16 cellular contexts compared by ENCODE assay signal in genomic region chr1:246682231-246682895, GRCh38. TPM values are rescaled to one million over a fixed set of nuclear protein-coding genes. Genes with fewer than 3 reads are reported as not detected.
DNase-seq lines count a peak whose midpoint lies in the region; ATAC-seq and TF ChIP-seq lines count a peak whose summit lies in the region.
"Had no signal": no experiment of that assay in that cellular context is flagged by ENCODE, and none has a peak within 500 bp of the region (broad histone marks: within the 10 kb centered on the region; RNA-seq: fewer than 3 reads in every experiment).

No MANE protein-coding gene starts in this region.

- in situ Hi-C loops in gastrocnemius medialis (cut with MboI; ENCODE audit: low sequenced_read_pairs in 4 of 4), result no loop called here

- TF ChIP-seq CTCF in GM23338 (conservative IDR thresholded peaks at IDR 0.05; ENCODE audit: low read depth in 2 of 2) (no peak), fibroblast of lung (conservative IDR thresholded peaks at IDR 0.05 in 1 of 2, IDR thresholded peaks at IDR 0.05 in 1 of 2; ENCODE audit: low read depth in 1 of 2, low read length in 2 of 2) (no peak), gastrocnemius medialis (IDR thresholded peaks at IDR 0.05 in 4 of 5, conservative IDR thresholded peaks at IDR 0.05 in 1 of 5) (no peak), endothelial cell (IDR thresholded peaks at IDR 0.05; ENCODE audit: unreplicated experiment) (no peak)

- H3K27me3 ChIP-seq in GM23338 (ENCODE audit: insufficient read depth) (no peaks in the 10 kb centered on the region), fibroblast of lung (ENCODE audit: control insufficient read depth, insufficient read depth, low read length) (no peaks in the 10 kb centered on the region), gastrocnemius medialis (no peaks in the 10 kb centered on the region)
- H3K27me3 ChIP-seq: SJSA1 had no signal

- no peak overlapping the region for H3K4me2 ChIP-seq in GM23338
- no peak overlapping the region for H3K4me2 ChIP-seq in fibroblast of lung (ENCODE audit: extremely low read depth, insufficient read depth, low read length)

- peaks cover 2% of the 10 kb centered on the region for H3K27me3 Mint-ChIP-seq in GM23338 (ENCODE audit: insufficient read depth, low read depth, poor library complexity)
- peaks cover 5% of the 10 kb centered on the region for H3K27me3 Mint-ChIP-seq in endothelial cell (ENCODE audit: unreplicated experiment)
- H3K27me3 Mint-ChIP-seq: memory B cell had no signal

- H3K27ac ChIP-seq in GM23338 (ENCODE audit: low read depth) (no peak overlapping the region), fibroblast of lung (ENCODE audit: insufficient read depth, low read length) (peak overlapping the region; percentile 58), gastrocnemius medialis (peak overlapping the region in 3 of 4 donors; percentile 2 to 65 (median 56))
- H3K27ac ChIP-seq: SJSA1 had no signal

- no peaks in the 10 kb centered on the region for H3K36me3 Mint-ChIP-seq in GM23338 (ENCODE audit: low read depth)
- H3K36me3 Mint-ChIP-seq in endothelial cell (ENCODE audit: low read depth, unreplicated experiment), result no peaks in the 10 kb centered on the region

- no peak for TF ChIP-seq POLR2A in gastrocnemius medialis (IDR thresholded peaks at IDR 0.05)

- no peaks in the 10 kb centered on the region for H4K20me1 ChIP-seq in GM23338 (replicated peaks; ENCODE audit: insufficient read depth)
- H4K20me1 ChIP-seq in fibroblast of lung (ENCODE audit: control insufficient read depth, extremely low read depth, insufficient read depth, low read length), result no peaks in the 10 kb centered on the region

- H3K9me2 ChIP-seq in GM23338 (ENCODE audit: insufficient read depth), result no peaks in the 10 kb centered on the region

- H3K27ac Mint-ChIP-seq in GM23338 (0 out of 2 replicates have a peak overlapping the region, but pooled peaks have one; percentile 47), endothelial cell (ENCODE audit: unreplicated experiment) (no peak overlapping the region)
- H3K27ac Mint-ChIP-seq: activated T-cell treated with anti-CD3 and anti-CD28 coated beads, Interleukin-2, amount 50 U/mL, for 72 hours; memory B cell had no signal

- H3K9ac ChIP-seq in fibroblast of lung (ENCODE audit: insufficient read depth, low read length), result no peak overlapping the region

- H3K9me3 Mint-ChIP-seq in GM23338 (no peaks in the 10 kb centered on the region; the same call in 2 of the 3 replicates), endothelial cell (ENCODE audit: unreplicated experiment) (no peaks in the 10 kb centered on the region)
- H3K9me3 Mint-ChIP-seq: activated T-cell treated with anti-CD3 and anti-CD28 coated beads, Interleukin-2, amount 50 U/mL, for 72 hours; memory B cell had no signal

- no peaks in the 10 kb centered on the region for H3K4me1 ChIP-seq in GM23338 (ENCODE audit: insufficient read depth)
- peaks cover 20% of the 10 kb centered on the region for H3K4me1 ChIP-seq in fibroblast of lung (ENCODE audit: control insufficient read depth, extremely low read depth, insufficient read depth, low read length)
- peaks cover 35 to 37% of the 10 kb centered on the region in 2 donors for H3K4me1 ChIP-seq in gastrocnemius medialis
- H3K4me1 ChIP-seq: SJSA1 had no signal

- no peak overlapping the region for H3K4me3 ChIP-seq in GM23338
- no peak overlapping the region for H3K4me3 ChIP-seq in fibroblast of lung (replicated peaks in 1 of 4; ENCODE audit: control extremely low read depth in 1 of 4, insufficient read depth in 1 of 4, low read depth in 3 of 4, low read length in 4 of 4)
- H3K4me3 ChIP-seq in gastrocnemius medialis, result no peak overlapping the region
- H3K4me3 ChIP-seq: K562, SJSA1 had no signal

- no peak overlapping the region for H3K4me3 Mint-ChIP-seq in GM23338
- H3K4me3 Mint-ChIP-seq in endothelial cell (ENCODE audit: unreplicated experiment), result no peak overlapping the region
- H3K4me3 Mint-ChIP-seq: activated T-cell treated with anti-CD3 and anti-CD28 coated beads, Interleukin-2, amount 50 U/mL, for 72 hours; memory B cell had no signal

- H3K9me3 ChIP-seq in fibroblast of lung (ENCODE audit: control insufficient read depth, insufficient read depth, low read depth, low read length), result no peaks in the 10 kb centered on the region
- no peaks in the 10 kb centered on the region for H3K9me3 ChIP-seq in gastrocnemius medialis
- H3K9me3 ChIP-seq: Caco-2, SJSA1 had no signal

- no peaks in the 10 kb centered on the region for H3K36me3 ChIP-seq in GM23338 (ENCODE audit: insufficient read depth)
- no peaks in the 10 kb centered on the region for H3K36me3 ChIP-seq in fibroblast of lung (ENCODE audit: control insufficient read depth, insufficient read depth, low read length)
- H3K36me3 ChIP-seq in gastrocnemius medialis, result no peaks in the 10 kb centered on the region
- H3K36me3 ChIP-seq: SJSA1 had no signal

- no peaks in the 10 kb centered on the region for H3K79me2 ChIP-seq in GM23338 (replicated peaks; ENCODE audit: insufficient read depth)
- no peaks in the 10 kb centered on the region for H3K79me2 ChIP-seq in fibroblast of lung (ENCODE audit: control insufficient read depth, insufficient read depth, low read length)

- H3K4me1 Mint-ChIP-seq in GM23338, result no peaks in the 10 kb centered on the region
- no peaks in the 10 kb centered on the region for H3K4me1 Mint-ChIP-seq in endothelial cell (ENCODE audit: unreplicated experiment)

- intact Hi-C loops in gastrocnemius medialis (cut with DNase I; ENCODE audit: low total_unique reads), result no loop called here

- ATAC-seq in GM23338 (no peak), gastrocnemius medialis (no peak), GM18873 (IDR thresholded peaks at IDR 0.05; ENCODE audit: low FRiP score, unreplicated experiment) (no peak)
- ATAC-seq: activated T-cell treated with anti-CD3 and anti-CD28 coated beads, Interleukin-2, amount 50 U/mL, for 72 hours; K562 had no signal

- no peaks in the 10 kb centered on the region for H3F3A ChIP-seq in GM23338 (replicated peaks; ENCODE audit: low read depth)

- DNase-seq in GM23338 (ENCODE audit: low spot score), result no peak
- DNase-seq in fibroblast of lung (ENCODE audit: low read depth in 2 of 2), result peak in 1 of 2 donors; percentile 21
- peak; percentile 76 for DNase-seq in left kidney (ENCODE audit: low read depth, low spot score)
- DNase-seq in gastrocnemius medialis, result no peak
- no peak for DNase-seq in kidney glomerular epithelial cell (lab: John Stamatoyannopoulos, UW)
- no peak for DNase-seq in activated CD4-positive, alpha-beta T cell treated with anti-CD3 and anti-CD28 coated beads for 4 hours
- no peak for DNase-seq in endothelial cell (ENCODE audit: low spot score)
- DNase-seq: activated CD4-positive, alpha-beta T cell treated with anti-CD3 and anti-CD28 coated beads, Interleukin-2, amount 50 U/mL, for 48 hours; activated T-cell treated with anti-CD3 and anti-CD28 coated beads, Interleukin-2, amount 50 U/mL, for 72 hours; Caco-2; NCI-H1105 treated with DMSO at 0.1 percent for 48 hours; NCI-H345 had no signal

- no peak overlapping the region for H2AFZ ChIP-seq in GM23338
- H2AFZ ChIP-seq in fibroblast of lung (ENCODE audit: low read length), result no peak overlapping the region

TF ChIP-seq in GM23338, 12 proteins besides CTCF, POLR2A, EP300 and RAD21 (continues in another document):
- TF ChIP-seq EZH2 (IDR thresholded peaks at IDR 0.05; ENCODE audit: low read depth, unreplicated experiment) (no peak), REST (IDR thresholded peaks at IDR 0.05; ENCODE audit: unreplicated experiment) (no peak), CREB1 (CRISPR knock-in tag; IDR thresholded peaks at IDR 0.05; ENCODE audit: low read depth) (no peak), STAT1 (IDR thresholded peaks at IDR 0.05; ENCODE audit: unreplicated experiment) (no peak)

RNA-seq across cellular contexts. Expression of gene SCCPDH, which starts 41.8 kb away (rescaled TPM):
- total RNA-seq in GM23338 (2014; rRNA removed; shearing (Covaris generic)), result 18.8 and 20.4 TPM in 2 replicates
- polyA plus RNA-seq in GM23338 (2016; fragmentation: Nextera tagmentation; extraction: Ambion mirVana), result 13.6 and 14.4 TPM in 2 replicates
- 43.7 and 58.0 TPM in 2 replicates for total RNA-seq in fibroblast of lung
- polyA plus RNA-seq in fibroblast of lung, result 47.6 and 47.8 TPM in 2 replicates
- polyA plus RNA-seq in fibroblast of lung (2012), result 43.4 and 47.5 TPM in 2 replicates
- 2.9 and 4.9 TPM in 2 replicates for polyA minus RNA-seq in fibroblast of lung (ENCODE audit: low replicate concordance)
- 10 to 100 TPM; 28.3 to 43.0 (median 35.1) TPM for total RNA-seq in gastrocnemius medialis
- 19.5 TPM for total RNA-seq in endothelial cell (ENCODE audit: unreplicated experiment)
